Comparison of ENCODE assay signal across 19 cellular contexts in the genomic region with DNA sequence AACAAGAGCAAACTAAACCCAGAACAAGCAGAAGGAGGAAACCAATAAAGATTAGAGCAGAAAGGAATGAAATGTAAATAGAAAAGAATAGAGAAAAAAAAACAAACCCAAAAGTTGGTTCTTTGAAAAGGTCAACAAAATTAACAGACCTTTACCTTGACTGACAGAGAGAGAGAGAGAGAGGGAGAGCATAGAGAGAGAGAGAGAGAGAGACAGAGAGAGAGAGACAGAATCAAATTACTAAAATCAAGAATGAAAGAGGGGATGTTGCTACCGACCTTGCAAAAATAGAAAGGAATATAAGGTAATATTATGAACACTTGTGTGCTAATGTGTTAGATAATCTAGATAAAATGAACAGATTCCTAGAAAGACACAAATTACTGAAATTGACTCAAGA.
DNase-seq lines count a peak whose midpoint lies in the region; ATAC-seq and TF ChIP-seq lines count a peak whose summit lies in the region.
"Had no signal": no experiment of that assay in that cellular context is flagged by ENCODE, and none has a peak within 500 bp of the region (broad histone marks: within the 10 kb centered on the region; RNA-seq: fewer than 3 reads in every experiment).

No MANE protein-coding gene starts in this region.

- no peak for DNase-seq in T-helper 2 cell treated with Interferon-gamma antibody and Interleukin-4, amounts not matched to agents 5 μg/mL and 100 μg/mL, for 36 hours (ENCODE audit: low spot score)
- DNase-seq in T-helper 2 cell: no peak
- DNase-seq in glomerular visceral epithelial cell (ENCODE audit: extremely low spot score): no peak
- DNase-seq: Caco-2; CD4-positive, CD25-positive, alpha-beta regulatory T cell; CD8-positive, alpha-beta T cell; DMS153; DND-41; GM23248; H9 had no signal

- ATAC-seq in HG03045 (IDR thresholded peaks at IDR 0.05; ENCODE audit: unreplicated experiment) (no peak), GM19463 (IDR thresholded peaks at IDR 0.05; ENCODE audit: unreplicated experiment) (no peak)
- ATAC-seq: CD8-positive, alpha-beta T cell; HCT116 had no signal

- intact Hi-C loops in dendritic cell treated with granulocyte-macrophage colony-stimulating factor and Interleukin-4, amounts not matched to agents 40 ng/mL and 50 ng/mL, for 4 days (cut with micrococcal nuclease): no loop called here

- no peaks in the 10 kb centered on the region for H3K9me3 Mint-ChIP-seq in T-helper 2 cell treated with Interferon-gamma antibody and Interleukin-4, amounts not matched to agents 5 μg/mL and 100 μg/mL, for 36 hours
- H3K9me3 Mint-ChIP-seq in dendritic cell treated with granulocyte-macrophage colony-stimulating factor and Interleukin-4, amounts not matched to agents 40 ng/mL and 50 ng/mL, for 4 days: no peaks in the 10 kb centered on the region
- H3K9me3 Mint-ChIP-seq: H9 had no signal

- peaks cover 10% of the 10 kb centered on the region for H3K4me1 Mint-ChIP-seq in T-helper 2 cell treated with Interferon-gamma antibody and Interleukin-4, amounts not matched to agents 5 μg/mL and 100 μg/mL, for 36 hours (ENCODE audit: low read depth)
- H3K4me1 Mint-ChIP-seq in dendritic cell treated with granulocyte-macrophage colony-stimulating factor and Interleukin-4, amounts not matched to agents 40 ng/mL and 50 ng/mL, for 4 days (ENCODE audit: low read depth): peaks cover 20% of the 10 kb centered on the region
- H3K4me1 Mint-ChIP-seq: CD4-positive, CD25-positive, alpha-beta regulatory T cell; H9 had no signal

- H3K4me3 Mint-ChIP-seq in T-helper 2 cell treated with Interferon-gamma antibody and Interleukin-4, amounts not matched to agents 5 μg/mL and 100 μg/mL, for 36 hours: peak overlapping the region; percentile 11
- H3K4me3 Mint-ChIP-seq in dendritic cell treated with granulocyte-macrophage colony-stimulating factor and Interleukin-4, amounts not matched to agents 40 ng/mL and 50 ng/mL, for 4 days: no peak overlapping the region
- H3K4me3 Mint-ChIP-seq: B cell; CD4-positive, CD25-positive, alpha-beta regulatory T cell; CD8-positive, alpha-beta T cell; H9 had no signal

- peaks cover 3% of the 10 kb centered on the region for H3K36me3 Mint-ChIP-seq in T-helper 2 cell treated with Interferon-gamma antibody and Interleukin-4, amounts not matched to agents 5 μg/mL and 100 μg/mL, for 36 hours (ENCODE audit: low read depth)
- no peaks in the 10 kb centered on the region for H3K36me3 Mint-ChIP-seq in dendritic cell treated with granulocyte-macrophage colony-stimulating factor and Interleukin-4, amounts not matched to agents 40 ng/mL and 50 ng/mL, for 4 days (ENCODE audit: low read depth)
- H3K36me3 Mint-ChIP-seq: CD4-positive, CD25-positive, alpha-beta regulatory T cell; CD8-positive, alpha-beta T cell had no signal

- H3K27ac ChIP-seq in VCaP: peak overlapping the region; percentile 10; the same call in 1 of the 2 replicates
- H3K27ac ChIP-seq: 22Rv1, BLaER1, C4-2B, GM23248 had no signal

- H3K27ac Mint-ChIP-seq in T-helper 2 cell treated with Interferon-gamma antibody and Interleukin-4, amounts not matched to agents 5 μg/mL and 100 μg/mL, for 36 hours: no peak overlapping the region
- peak overlapping the region; percentile 4 for H3K27ac Mint-ChIP-seq in dendritic cell treated with granulocyte-macrophage colony-stimulating factor and Interleukin-4, amounts not matched to agents 40 ng/mL and 50 ng/mL, for 4 days
- H3K27ac Mint-ChIP-seq: B cell; CD4-positive, CD25-positive, alpha-beta regulatory T cell; CD8-positive, alpha-beta T cell; H9 had no signal

- H3K27me3 Mint-ChIP-seq in T-helper 2 cell treated with Interferon-gamma antibody and Interleukin-4, amounts not matched to agents 5 μg/mL and 100 μg/mL, for 36 hours (ENCODE audit: low read depth): peaks cover 25% of the 10 kb centered on the region
- H3K27me3 Mint-ChIP-seq in dendritic cell treated with granulocyte-macrophage colony-stimulating factor and Interleukin-4, amounts not matched to agents 40 ng/mL and 50 ng/mL, for 4 days: no peaks in the 10 kb centered on the region

- TF ChIP-seq CTCF in VCaP (conservative IDR thresholded peaks at IDR 0.05): no peak
